Comparison of ENCODE assay signal across 21 cellular contexts in the genomic region with DNA sequence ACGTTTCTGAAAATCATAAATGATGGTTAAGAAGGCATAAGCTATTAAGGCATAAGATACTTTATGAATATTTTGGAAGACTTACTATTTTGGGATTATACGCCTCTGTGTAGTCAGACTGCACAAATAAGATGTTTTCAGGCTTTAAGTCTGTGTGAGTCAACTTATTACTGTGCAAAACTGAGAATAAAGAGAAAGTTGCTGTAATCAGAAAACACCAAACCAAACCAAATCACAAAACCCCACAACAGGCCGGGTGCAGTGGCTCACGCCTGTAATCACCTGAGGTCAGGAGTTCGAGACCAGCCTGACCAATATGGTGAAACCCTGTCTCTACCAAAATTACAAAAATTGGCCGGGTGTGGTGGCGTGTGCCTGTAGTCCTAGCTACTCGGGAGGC. TPM values are rescaled to one million over a fixed set of nuclear protein-coding genes. Genes with fewer than 3 reads are reported as not detected.
DNase-seq lines count a peak whose midpoint lies in the region; ATAC-seq and TF ChIP-seq lines count a peak whose summit lies in the region.
"Had no signal": no experiment of that assay in that cellular context is flagged by ENCODE, and none has a peak within 500 bp of the region (broad histone marks: within the 10 kb centered on the region; RNA-seq: fewer than 3 reads in every experiment).

No MANE protein-coding gene starts in this region.

- peak overlapping the region; percentile 68 for H3K27ac Mint-ChIP-seq in activated naive CD4-positive, alpha-beta T cell treated with anti-CD3 and anti-CD28 coated beads, Interleukin-2, amount 50 U/mL, for 24 hours
- peak overlapping the region; percentile 91 for H3K27ac Mint-ChIP-seq in activated T-cell treated with anti-CD3 and anti-CD28 coated beads, Interleukin-2, amount 50 U/mL, for 72 hours
- H3K27ac Mint-ChIP-seq: mesothelial cell of epicardium had no signal

- H3K27ac ChIP-seq in neutrophil (peak overlapping the region; percentile 26), suprapubic skin (no peak overlapping the region)
- H3K27ac ChIP-seq: hepatocyte, left ventricle myocardium inferior, sigmoid colon, vagina, VCaP had no signal

- peak; percentile 28 to 40 for ATAC-seq in activated T-cell treated with anti-CD3 and anti-CD28 coated beads, Interleukin-2, amount 50 U/mL, for 72 hours (replicated peaks in 1 of 2)
- no peak for ATAC-seq in HG02852 (IDR thresholded peaks at IDR 0.05; ENCODE audit: unreplicated experiment)

- peaks cover 45% of the 10 kb centered on the region for H3K36me3 Mint-ChIP-seq in activated naive CD4-positive, alpha-beta T cell treated with anti-CD3 and anti-CD28 coated beads, Interleukin-2, amount 50 U/mL, for 24 hours
- H3K36me3 Mint-ChIP-seq in activated T-cell treated with anti-CD3 and anti-CD28 coated beads, Interleukin-2, amount 50 U/mL, for 72 hours (ENCODE audit: insufficient read depth in 2 of 2) = peaks cover 24 to 83% of the 10 kb centered on the region in 2 donors

- no peak for TF ChIP-seq EP300 in suprapubic skin (IDR thresholded peaks at IDR 0.05)

- no peak for DNase-seq in activated naive CD4-positive, alpha-beta T cell treated with anti-CD3 and anti-CD28 coated beads, Interleukin-2, amount 50 U/mL, for 16 hours
- DNase-seq in activated T-cell treated with anti-CD3 and anti-CD28 coated beads, Interleukin-2, amount 50 U/mL, for 72 hours = peak in 1 of 2 donors; percentile 23
- DNase-seq in suprapubic skin (ENCODE audit: low spot score in 2 of 2) = no peak
- DNase-seq: C1 segment of cervical spinal cord; effector memory CD4-positive, alpha-beta T cell; Kasumi-1; left ventricle myocardium inferior; NCI-H187; NCI-H526 treated with DMSO at 0.1 percent for 48 hours; posterior cingulate gyrus; sigmoid colon; stimulated activated CD4-positive, alpha-beta T cell treated with anti-CD3 and anti-CD28 coated beads, Interleukin-15, amount 100 ng/mL, for 24 hours had no signal

- H3K36me3 ChIP-seq in neutrophil = peaks cover 97% of the 10 kb centered on the region
- peaks cover 83% of the 10 kb centered on the region for H3K36me3 ChIP-seq in suprapubic skin

- H3K27me3 ChIP-seq in neutrophil (no peaks in the 10 kb centered on the region), suprapubic skin (no peaks in the 10 kb centered on the region)
- H3K27me3 ChIP-seq: esophagus muscularis mucosa, hepatocyte, sigmoid colon, vagina had no signal

- no peak overlapping the region for H3K4me3 ChIP-seq in neutrophil (ENCODE audit: low read depth in 1 of 2, low read length in 1 of 2)
- no peak overlapping the region for H3K4me3 ChIP-seq in suprapubic skin
- H3K4me3 ChIP-seq: esophagus muscularis mucosa, hepatocyte, left ventricle myocardium inferior, sigmoid colon, vagina had no signal

- TF ChIP-seq CTCF in neutrophil (IDR thresholded peaks at IDR 0.05) (no peak), suprapubic skin (IDR thresholded peaks at IDR 0.05) (no peak)

- no peak for TF ChIP-seq POLR2A in suprapubic skin (IDR thresholded peaks at IDR 0.05)

- 91% methylated on average over 8 of the region's 8 CpGs for WGBS in suprapubic skin

- no peaks in the 10 kb centered on the region for H3K9me3 ChIP-seq in neutrophil
- H3K9me3 ChIP-seq in suprapubic skin = no peaks in the 10 kb centered on the region
- H3K9me3 ChIP-seq: esophagus muscularis mucosa, left ventricle myocardium inferior, sigmoid colon, vagina had no signal

- no peak overlapping the region for H3K4me3 Mint-ChIP-seq in activated naive CD4-positive, alpha-beta T cell treated with anti-CD3 and anti-CD28 coated beads, Interleukin-2, amount 50 U/mL, for 24 hours
- peak overlapping the region in 1 of 2 donors; percentile 31 for H3K4me3 Mint-ChIP-seq in activated T-cell treated with anti-CD3 and anti-CD28 coated beads, Interleukin-2, amount 50 U/mL, for 72 hours
- H3K4me3 Mint-ChIP-seq: mesothelial cell of epicardium, neural crest cell had no signal

- peaks cover 57% of the 10 kb centered on the region for H3K4me1 Mint-ChIP-seq in activated naive CD4-positive, alpha-beta T cell treated with anti-CD3 and anti-CD28 coated beads, Interleukin-2, amount 50 U/mL, for 24 hours
- H3K4me1 Mint-ChIP-seq in activated T-cell treated with anti-CD3 and anti-CD28 coated beads, Interleukin-2, amount 50 U/mL, for 72 hours (ENCODE audit: low read depth) = peaks cover 50% of the 10 kb centered on the region

- H3K4me1 ChIP-seq in neutrophil (ENCODE audit: control insufficient read depth in 1 of 2, insufficient read depth in 1 of 2, low read depth in 1 of 2, low read length in 1 of 2) (peaks cover 26 to 27% of the 10 kb centered on the region in 2 experiments), suprapubic skin (peaks cover 44% of the 10 kb centered on the region)

- no peaks in the 10 kb centered on the region for H3K9me3 Mint-ChIP-seq in activated naive CD4-positive, alpha-beta T cell treated with anti-CD3 and anti-CD28 coated beads, Interleukin-2, amount 50 U/mL, for 24 hours
- no peaks in the 10 kb centered on the region for H3K9me3 Mint-ChIP-seq in activated T-cell treated with anti-CD3 and anti-CD28 coated beads, Interleukin-2, amount 50 U/mL, for 72 hours
- H3K9me3 Mint-ChIP-seq: mesothelial cell of epicardium, neural crest cell had no signal

- H3K27me3 Mint-ChIP-seq in activated naive CD4-positive, alpha-beta T cell treated with anti-CD3 and anti-CD28 coated beads, Interleukin-2, amount 50 U/mL, for 24 hours = no peaks in the 10 kb centered on the region
- H3K27me3 Mint-ChIP-seq in activated T-cell treated with anti-CD3 and anti-CD28 coated beads, Interleukin-2, amount 50 U/mL, for 72 hours (ENCODE audit: low read depth) = no peaks in the 10 kb centered on the region

RNA-seq across cellular contexts. Expression of gene CLK1, which starts 7.7 kb away (rescaled TPM):
- 100 to 1,000 TPM; 161 to 178 TPM for total RNA-seq in activated T-cell treated with anti-CD3 and anti-CD28 coated beads, Interleukin-2, amount 50 U/mL, for 72 hours
- total RNA-seq in suprapubic skin = 100 to 1,000 TPM in 3 of 4 donors, 10 to 100 TPM in 1; 61.0 to 394 (median 130) TPM

RNA-seq across cellular contexts. Expression of gene PPIL3, which starts 32.1 kb away (rescaled TPM):
- total RNA-seq in activated T-cell treated with anti-CD3 and anti-CD28 coated beads, Interleukin-2, amount 50 U/mL, for 72 hours = 10 to 100 TPM; 72.5 to 84.6 TPM
- total RNA-seq in suprapubic skin = 10 to 100 TPM; 17.4 to 75.8 (median 22.5) TPM

RNA-seq across cellular contexts. Expression of gene NIF3L1, which starts 32.4 kb away (rescaled TPM):
- total RNA-seq in activated T-cell treated with anti-CD3 and anti-CD28 coated beads, Interleukin-2, amount 50 U/mL, for 72 hours = 10 to 100 TPM; 40.0 to 44.9 TPM
- 10 to 100 TPM; 22.0 to 34.7 (median 29.9) TPM for total RNA-seq in suprapubic skin

RNA-seq across cellular contexts. Expression of gene BZW1, which starts 45.1 kb away (rescaled TPM):
- 100 to 1,000 TPM; 457 to 495 TPM for total RNA-seq in activated T-cell treated with anti-CD3 and anti-CD28 coated beads, Interleukin-2, amount 50 U/mL, for 72 hours
- 100 to 1,000 TPM; 103 to 215 (median 137) TPM for total RNA-seq in suprapubic skin
